ENCODE assay signal across 1 cellular context in genomic region chr19:3049089-3049488, GRCh38.
TF ChIP-seq lines count a peak whose summit lies in the region.

No MANE protein-coding gene starts in this region.

TF ChIP-seq in HepG2, 621 proteins besides CTCF, POLR2A, EP300 and RAD21:
- TF ChIP-seq CEBPB (IDR thresholded peaks at IDR 0.05; ENCODE audit: borderline replicate concordance, low read depth, low read length) (peak; percentile 66; the same call in 1 of the 2 replicates), ZNF782 (CRISPR knock-in tag; IDR thresholded peaks at IDR 0.05; ENCODE audit: borderline replicate concordance) (no peak), ELF3 (CRISPR knock-in tag; IDR thresholded peaks at IDR 0.05) (no peak)
